8 cellular contexts compared by ENCODE assay signal in genomic region chrX:108736509-108737479, GRCh38. TPM values are rescaled to one million over a fixed set of nuclear protein-coding genes. Genes with fewer than 3 reads are reported as not detected.
DNase-seq lines count a peak whose midpoint lies in the region; ATAC-seq and TF ChIP-seq lines count a peak whose summit lies in the region.

IRS4 (minus strand) TSS chrX:108736563.

- no peak for TF ChIP-seq EP300 in transverse colon (IDR thresholded peaks at IDR 0.05; ENCODE audit: low read depth)

- peaks cover 0 to 9% (median 6%) of the 10 kb centered on the region in 4 donors for H3K4me1 ChIP-seq in transverse colon

- no peak within 1 kb of the TSS for H3K27ac Mint-ChIP-seq in stimulated activated naive CD8-positive, alpha-beta T cell treated with anti-CD3 and anti-CD28 coated beads, Interleukin-15, amount 100 ng/mL, for 72 hours

- H3K4me3 Mint-ChIP-seq in stimulated activated naive CD8-positive, alpha-beta T cell treated with anti-CD3 and anti-CD28 coated beads, Interleukin-15, amount 100 ng/mL, for 72 hours = peak within 1 kb of the TSS; percentile 21 to 32

- TF ChIP-seq CTCF in astrocyte of the cerebellum (IDR thresholded peaks at IDR 0.05; ENCODE audit: low read depth, low read length, missing control alignments) = no peak
- no peak for TF ChIP-seq CTCF in transverse colon (IDR thresholded peaks at IDR 0.05)

- no peaks in the 10 kb centered on the region for H3K36me3 ChIP-seq in transverse colon

- no peak for TF ChIP-seq POLR2A in transverse colon (IDR thresholded peaks at IDR 0.05)

- no peak within 1 kb of the TSS for H3K27ac ChIP-seq in transverse colon

- in situ Hi-C loops in astrocyte of the cerebellum (cut with HindIII; ENCODE audit: low sequenced_read_pairs) = no loop called here
- in situ Hi-C loops in transverse colon (cut with MboI; ENCODE audit: low pct_ligation_motif_present in 1 of 4, low pct_unique_long_range_greater_than_20kb in 1 of 4, low sequenced_read_pairs in 3 of 4) = no loop called here

- intact Hi-C loops in transverse colon (cut with DNase I; ENCODE audit: low total_unique reads) = no loop called here

- H3K4me3 ChIP-seq in astrocyte of the cerebellum (ENCODE audit: low read depth, low read length) = peak within 1 kb of the TSS; percentile 38
- peak within 1 kb of the TSS in 3 of 4 donors; percentile 21 to 44 (median 22) for H3K4me3 ChIP-seq in transverse colon

- WGBS in transverse colon (ENCODE audit: low coverage in 1 of 2), 2 donors = 40 to 56% methylated on average over 1 to 51 of the region's 62 CpGs

- H3K27me3 ChIP-seq in transverse colon = peaks cover 65% of the 10 kb centered on the region

- no peak for ATAC-seq in stimulated activated naive CD8-positive, alpha-beta T cell treated with anti-CD3 and anti-CD28 coated beads, Interleukin-15, amount 100 ng/mL, for 72 hours
- no peak for ATAC-seq in stimulated activated naive CD8-positive, alpha-beta T cell treated with anti-CD3 and anti-CD28 coated beads, Interleukin-15, Interleukin-2, amounts not matched to agents 100 U/mL and 50 U/mL, for 24 hours
- ATAC-seq in HG03196 (IDR thresholded peaks at IDR 0.05; ENCODE audit: unreplicated experiment) = no peak
- no peak for ATAC-seq in HG03097 (IDR thresholded peaks at IDR 0.05; ENCODE audit: low FRiP score, unreplicated experiment)

- DNase-seq in stimulated activated naive CD8-positive, alpha-beta T cell treated with anti-CD3 and anti-CD28 coated beads, Interleukin-15, amount 100 ng/mL, for 72 hours = no peak
- DNase-seq in stimulated activated naive CD8-positive, alpha-beta T cell treated with anti-CD3 and anti-CD28 coated beads, Interleukin-15, Interleukin-2, amounts not matched to agents 100 U/mL and 50 U/mL, for 24 hours = no peak
- DNase-seq in astrocyte of the cerebellum (ENCODE audit: low read depth) = no peak
- peak; percentile 17 for DNase-seq in kidney tubule cell (ENCODE audit: low spot score)
- no peak for DNase-seq in transverse colon
- DNase-seq in NK-92 treated with Interleukin-12 subunit alpha and Interleukin-12 subunit beta, amount 100 ng/mL, for 24 hours (lab: John Stamatoyannopoulos, UW) = no peak

- no peaks in the 10 kb centered on the region for H3K9me3 ChIP-seq in transverse colon

- H3K4me1 Mint-ChIP-seq in stimulated activated naive CD8-positive, alpha-beta T cell treated with anti-CD3 and anti-CD28 coated beads, Interleukin-15, amount 100 ng/mL, for 72 hours = peaks cover 9% of the 10 kb centered on the region

- H3K9me3 Mint-ChIP-seq in stimulated activated naive CD8-positive, alpha-beta T cell treated with anti-CD3 and anti-CD28 coated beads, Interleukin-15, amount 100 ng/mL, for 72 hours = no peaks in the 10 kb centered on the region

- peaks cover 61% of the 10 kb centered on the region for H3K27me3 Mint-ChIP-seq in stimulated activated naive CD8-positive, alpha-beta T cell treated with anti-CD3 and anti-CD28 coated beads, Interleukin-15, amount 100 ng/mL, for 72 hours

RNA-seq across cellular contexts. Expression of gene IRS4, which starts in this region (rescaled TPM):
- total RNA-seq in transverse colon = not detected
